26 cellular contexts compared by ENCODE assay signal in genomic region chr2:72010647-72011355, GRCh38.
DNase-seq lines count a peak whose midpoint lies in the region; ATAC-seq, FAIRE-seq and TF ChIP-seq lines count a peak whose summit lies in the region.
"Had no signal": no experiment of that assay in that cellular context is flagged by ENCODE, and none has a peak within 500 bp of the region (broad histone marks: within the 10 kb centered on the region; RNA-seq: fewer than 3 reads in every experiment).

No MANE protein-coding gene starts in this region.

- intact Hi-C loops in kidney (cut with DNase I): no loop called here
- intact Hi-C loops in posterior vena cava (cut with DNase I): no loop called here
- intact Hi-C loops in pancreas (cut with DNase I): no loop called here

- peak overlapping the region; percentile 22 for H3K9ac ChIP-seq in HUES6 (ENCODE audit: low read length)
- H3K9ac ChIP-seq in kidney (ENCODE audit: low read length in 2 of 2): no peak overlapping the region
- H3K9ac ChIP-seq: BLaER1 had no signal

- H3K4me1 ChIP-seq in HUES6 (ENCODE audit: control insufficient read depth, insufficient read depth, low read length): peaks cover 10% of the 10 kb centered on the region; the same call in 1 of the 2 replicates
- H3K4me1 ChIP-seq in kidney (ENCODE audit: control insufficient read depth in 1 of 2, insufficient read depth in 1 of 2, low read depth in 1 of 2, low read length in 2 of 2): no peaks in the 10 kb centered on the region
- H3K4me1 ChIP-seq in pancreas: no peaks in the 10 kb centered on the region
- H3K4me1 ChIP-seq: ascending aorta, lower lobe of right lung, thyroid gland had no signal

- FAIRE-seq in kidney (lab: Jason Lieb, UNC): no peak
- FAIRE-seq in pancreas (lab: Jason Lieb, UNC): no peak
- FAIRE-seq: endometrium, islet of Langerhans had no signal

- TF ChIP-seq CTCF in GM13976 (IDR thresholded peaks at IDR 0.05; ENCODE audit: borderline replicate concordance, control extremely low read depth, extremely low read depth, insufficient read depth, missing control alignments) (no peak), kidney (IDR thresholded peaks at IDR 0.05; ENCODE audit: borderline replicate concordance, extremely low read depth, insufficient read depth) (no peak), pancreas (IDR thresholded peaks at IDR 0.05) (no peak)

- no peaks in the 10 kb centered on the region for H3K36me3 ChIP-seq in HUES6 (ENCODE audit: control insufficient read depth, insufficient read depth, low read length)
- no peaks in the 10 kb centered on the region for H3K36me3 ChIP-seq in kidney (ENCODE audit: control insufficient read depth in 1 of 2, insufficient read depth in 2 of 2, low read length in 2 of 2)
- no peaks in the 10 kb centered on the region for H3K36me3 ChIP-seq in pancreas
- H3K36me3 ChIP-seq: ascending aorta, BLaER1, lower lobe of right lung, thyroid gland had no signal

- H3K9me3 ChIP-seq in HUES6 (ENCODE audit: control insufficient read depth, insufficient read depth, low read depth, low read length) (no peaks in the 10 kb centered on the region), kidney (ENCODE audit: control insufficient read depth in 1 of 2, low read length in 2 of 2) (no peaks in the 10 kb centered on the region), pancreas (no peaks in the 10 kb centered on the region)
- H3K9me3 ChIP-seq: ascending aorta, BLaER1, lower lobe of right lung, thyroid gland had no signal

- ATAC-seq in GM18498 (IDR thresholded peaks at IDR 0.05; ENCODE audit: unreplicated experiment): no peak
- ATAC-seq in pancreas: no peak
- ATAC-seq: activated CD8-positive, alpha-beta T cell treated with anti-CD3 and anti-CD28 coated beads, Interleukin-2, amount 10 ng/mL, durations not matched to agents 7 days and 5 days; lower lobe of right lung; stimulated activated naive CD8-positive, alpha-beta T cell treated with anti-CD3 and anti-CD28 coated beads, Interleukin-15, amount 100 ng/mL, for 72 hours had no signal

- H3K27me3 ChIP-seq in HUES6 (ENCODE audit: control insufficient read depth, insufficient read depth, low read length) (no peaks in the 10 kb centered on the region), pancreas (no peaks in the 10 kb centered on the region)
- H3K27me3 ChIP-seq: ascending aorta, BLaER1, thyroid gland had no signal

- H3K27ac ChIP-seq in HUES6 (ENCODE audit: low read depth, low read length) (no peak overlapping the region), kidney (ENCODE audit: low read depth in 2 of 2, low read length in 2 of 2) (no peak overlapping the region), pancreas (no peak overlapping the region)
- H3K27ac ChIP-seq: ascending aorta, BLaER1, lower lobe of right lung, skin epidermis, thyroid gland had no signal

- WGBS in pancreas, 2 donors: 54 to 56% methylated on average over 12 to 13 of the region's 13 CpGs

- H3K4me3 ChIP-seq in HUES6 (ENCODE audit: low read depth, low read length) (no peak overlapping the region), kidney (ENCODE audit: low read length in 2 of 2) (no peak overlapping the region), pancreas (no peak overlapping the region)
- H3K4me3 ChIP-seq: ascending aorta, BLaER1, lower lobe of right lung, skin epidermis, thyroid gland had no signal

- in situ Hi-C loops in GM13976 (cut with MboI; ENCODE audit: low sequenced_read_pairs, unreplicated experiment): no loop called here

- peak; percentile 4 for DNase-seq in GM13976 (ENCODE audit: low spot score)
- DNase-seq in kidney: peak; percentile 29
- DNase-seq in posterior vena cava (ENCODE audit: low spot score): peak; percentile 57
- DNase-seq in NCI-H510A (lab: John Stamatoyannopoulos, UW): no peak
- DNase-seq in pancreas: no peak
- DNase-seq: activated CD4-positive, alpha-beta T cell treated with anti-CD3 and anti-CD28 coated beads for 1 hour; activated gamma-delta T cell; activated naive CD8-positive, alpha-beta T cell treated with anti-CD3 and anti-CD28 coated beads, Interleukin-2, amount 10 ng/mL, durations not matched to agents 7 days and 5 days; activated T-cell treated with anti-CD3 and anti-CD28 coated beads, Interleukin-2, amount 50 U/mL, for 24 hours; COR-L47; GF-D8; Karpas-422; lower lobe of right lung; NCI-H1436 treated with DMSO at 0.1 percent for 48 hours; NCI-H446 treated with DMSO at 0.1 percent for 48 hours; stimulated activated naive CD8-positive, alpha-beta T cell treated with anti-CD3 and anti-CD28 coated beads, Interleukin-15, amount 100 ng/mL, for 72 hours; T-helper 2 cell; thyroid gland had no signal

Comparison
In these comparisons a context has a peak if more than half of its experiments do, and no peak if none do; other contexts are left out.
1. DNase-seq: peak in GM13976 (single experiment), kidney (single experiment) and posterior vena cava (single experiment); none in NCI-H510A (single experiment) and pancreas (0 of 6).